15 cellular contexts compared by ENCODE assay signal in the genomic region with DNA sequence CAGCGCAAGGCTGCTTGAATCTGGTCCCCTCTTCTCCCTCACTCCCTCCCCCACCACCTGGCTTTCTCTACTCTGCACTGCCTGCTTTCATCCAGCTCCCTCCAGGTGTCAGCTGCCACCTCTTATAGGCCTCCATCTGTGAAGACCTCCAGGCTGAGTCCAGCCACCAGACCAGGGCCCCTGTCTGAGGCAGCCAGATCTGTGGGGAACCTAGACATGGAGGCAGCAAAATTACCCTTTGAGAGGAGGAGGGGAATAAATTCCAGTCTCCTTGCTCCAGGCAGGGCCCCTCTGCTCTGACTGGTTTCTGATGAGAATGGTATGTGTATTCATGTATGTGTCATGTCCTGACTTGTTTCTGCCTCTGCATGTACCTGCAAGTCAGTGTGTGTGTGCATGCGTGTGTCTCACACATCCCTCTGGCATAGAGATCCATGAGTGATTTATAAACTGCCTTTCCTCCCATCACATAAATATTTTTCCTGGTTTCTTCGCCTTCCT. TPM values are rescaled to one million over a fixed set of nuclear protein-coding genes. Genes with fewer than 3 reads are reported as not detected.
A peak's percentile ranks its signal among the peaks of the same experiment; 100 is the strongest.
DNase-seq lines count a peak whose midpoint lies in the region; ATAC-seq and TF ChIP-seq lines count a peak whose summit lies in the region.
"Had no signal": no experiment of that assay in that cellular context is flagged by ENCODE, and none has a peak within 500 bp of the region (broad histone marks: within the 10 kb centered on the region; RNA-seq: fewer than 3 reads in every experiment).

No MANE protein-coding gene starts in this region.

- no peaks in the 10 kb centered on the region for H3K27me3 ChIP-seq in RWPE2 (ENCODE audit: insufficient read depth, poor library complexity, severe bottlenecking)
- H3K27me3 ChIP-seq: gastrocnemius medialis had no signal

- no peak for TF ChIP-seq CTCF in RWPE2 (IDR thresholded peaks at IDR 0.05; ENCODE audit: poor library complexity, severe bottlenecking)

- no peak overlapping the region for H3K4me3 Mint-ChIP-seq in activated CD4-positive, alpha-beta T cell treated with anti-CD3 and anti-CD28 coated beads, Interleukin-2, amount 10 ng/mL, durations not matched to agents 7 days and 5 days
- no peak overlapping the region for H3K4me3 Mint-ChIP-seq in stimulated activated effector memory CD8-positive, alpha-beta T cell treated with anti-CD3 and anti-CD28 coated beads, Interleukin-12 subunit alpha, Interleukin-12 subunit beta, amount 100 ng/mL, for 72 hours
- no peak overlapping the region for H3K4me3 Mint-ChIP-seq in activated T-helper 2 cell treated with anti-CD3 and anti-CD28 coated beads, Interferon-gamma antibody, Interleukin-2, Interleukin-4, amounts not matched to agents 10 μg/mL and 5 μg/mL and 100 μg/mL, durations not matched to agents 14 hours and 24 hours and 36 hours (ENCODE audit: low read depth)
- H3K4me3 Mint-ChIP-seq: activated CD4-positive, alpha-beta T cell treated with anti-CD3 and anti-CD28 coated beads, Interleukin-2, amount 10 ng/mL, durations not matched to agents 24 days and 14 days; B cell; stimulated activated naive CD8-positive, alpha-beta T cell treated with anti-CD3 and anti-CD28 coated beads, Interleukin-15, Interleukin-2, amounts not matched to agents 100 ng/mL and 50 ng/mL, for 24 hours had no signal

- peaks cover 65% of the 10 kb centered on the region for H3K4me1 ChIP-seq in RWPE2 (ENCODE audit: insufficient read depth, poor library complexity, severe bottlenecking)

- peaks cover 6% of the 10 kb centered on the region; the same call in 1 of the 2 replicates for H3K36me3 ChIP-seq in RWPE2 (ENCODE audit: low read depth)
- H3K36me3 ChIP-seq: gastrocnemius medialis had no signal

- H3K4me1 Mint-ChIP-seq in activated CD4-positive, alpha-beta T cell treated with anti-CD3 and anti-CD28 coated beads, Interleukin-2, amount 10 ng/mL, durations not matched to agents 7 days and 5 days, result peaks cover 22% of the 10 kb centered on the region
- peaks cover 69% of the 10 kb centered on the region for H3K4me1 Mint-ChIP-seq in stimulated activated effector memory CD8-positive, alpha-beta T cell treated with anti-CD3 and anti-CD28 coated beads, Interleukin-12 subunit alpha, Interleukin-12 subunit beta, amount 100 ng/mL, for 72 hours
- peaks cover 15% of the 10 kb centered on the region for H3K4me1 Mint-ChIP-seq in activated T-helper 2 cell treated with anti-CD3 and anti-CD28 coated beads, Interferon-gamma antibody, Interleukin-2, Interleukin-4, amounts not matched to agents 10 μg/mL and 5 μg/mL and 100 μg/mL, durations not matched to agents 14 hours and 24 hours and 36 hours (ENCODE audit: low read depth)

- H3K9me3 ChIP-seq in RWPE2 (ENCODE audit: severe bottlenecking), result no peaks in the 10 kb centered on the region
- H3K9me3 ChIP-seq: gastrocnemius medialis, mucosa of descending colon had no signal

- H3K27me3 Mint-ChIP-seq in activated CD4-positive, alpha-beta T cell treated with anti-CD3 and anti-CD28 coated beads, Interleukin-2, amount 10 ng/mL, durations not matched to agents 7 days and 5 days, result no peaks in the 10 kb centered on the region
- no peaks in the 10 kb centered on the region for H3K27me3 Mint-ChIP-seq in activated T-helper 2 cell treated with anti-CD3 and anti-CD28 coated beads, Interferon-gamma antibody, Interleukin-2, Interleukin-4, amounts not matched to agents 10 μg/mL and 5 μg/mL and 100 μg/mL, durations not matched to agents 14 hours and 24 hours and 36 hours (ENCODE audit: low read depth)
- H3K27me3 Mint-ChIP-seq: activated CD4-positive, alpha-beta T cell treated with anti-CD3 and anti-CD28 coated beads, Interleukin-2, amount 10 ng/mL, durations not matched to agents 24 days and 14 days; B cell had no signal

- H3K27ac ChIP-seq in RWPE2 (ENCODE audit: poor library complexity, severe bottlenecking) (peak overlapping the region; percentile 95), substantia nigra (ENCODE audit: low read depth, low read length, poor library complexity, severe bottlenecking) (peak overlapping the region; percentile 17)
- H3K27ac ChIP-seq: gastrocnemius medialis had no signal

- peaks cover 6% of the 10 kb centered on the region for H3K9me3 Mint-ChIP-seq in activated CD4-positive, alpha-beta T cell treated with anti-CD3 and anti-CD28 coated beads, Interleukin-2, amount 10 ng/mL, durations not matched to agents 7 days and 5 days
- peaks cover 5% of the 10 kb centered on the region for H3K9me3 Mint-ChIP-seq in stimulated activated effector memory CD8-positive, alpha-beta T cell treated with anti-CD3 and anti-CD28 coated beads, Interleukin-12 subunit alpha, Interleukin-12 subunit beta, amount 100 ng/mL, for 72 hours
- H3K9me3 Mint-ChIP-seq in activated T-helper 2 cell treated with anti-CD3 and anti-CD28 coated beads, Interferon-gamma antibody, Interleukin-2, Interleukin-4, amounts not matched to agents 10 μg/mL and 5 μg/mL and 100 μg/mL, durations not matched to agents 14 hours and 24 hours and 36 hours, result peaks cover 7% of the 10 kb centered on the region
- H3K9me3 Mint-ChIP-seq: activated CD4-positive, alpha-beta T cell treated with anti-CD3 and anti-CD28 coated beads, Interleukin-2, amount 10 ng/mL, durations not matched to agents 24 days and 14 days had no signal

- CTCF ChIA-PET in activated CD4-positive, alpha-beta T cell treated with anti-CD3 and anti-CD28 coated beads, Interleukin-2, amount 10 ng/mL, durations not matched to agents 7 days and 5 days (lab: Charles Lee), result no interaction called here

- DNase-seq in activated CD4-positive, alpha-beta T cell treated with anti-CD3 and anti-CD28 coated beads, Interleukin-2, amount 10 ng/mL, durations not matched to agents 7 days and 5 days, result no peak
- no peak for DNase-seq in activated CD4-positive, alpha-beta T cell treated with anti-CD3 and anti-CD28 coated beads, Interleukin-2, amount 50 U/mL, for 1 hour
- peak; percentile 93 for DNase-seq in RWPE2 (ENCODE audit: low spot score)
- DNase-seq in glomerular visceral epithelial cell (ENCODE audit: extremely low spot score), result peak; percentile 36
- DNase-seq in substantia nigra (lab: John Stamatoyannopoulos, UW), result peak in 2 of 49 donors; percentile 34
- DNase-seq in stimulated activated effector memory CD8-positive, alpha-beta T cell treated with anti-CD3 and anti-CD28 coated beads, Interleukin-12 subunit alpha, Interleukin-12 subunit beta, amount 100 ng/mL, for 72 hours (ENCODE audit: low spot score in 2 of 2), result no peak
- DNase-seq in activated T-helper 2 cell treated with anti-CD3 and anti-CD28 coated beads, Interferon-gamma antibody, Interleukin-2, Interleukin-4, amounts not matched to agents 10 μg/mL and 5 μg/mL and 100 μg/mL, durations not matched to agents 14 hours and 24 hours and 36 hours (ENCODE audit: low spot score), result no peak
- DNase-seq: activated CD4-positive, alpha-beta T cell treated with anti-CD3 and anti-CD28 coated beads, Interleukin-2, amount 10 ng/mL, durations not matched to agents 24 days and 14 days; gastrocnemius medialis; MM.1S; mucosa of descending colon; RPMI8226 had no signal

- H3K36me3 Mint-ChIP-seq in activated CD4-positive, alpha-beta T cell treated with anti-CD3 and anti-CD28 coated beads, Interleukin-2, amount 10 ng/mL, durations not matched to agents 7 days and 5 days (ENCODE audit: low read depth), result peaks cover 39% of the 10 kb centered on the region
- H3K36me3 Mint-ChIP-seq in stimulated activated effector memory CD8-positive, alpha-beta T cell treated with anti-CD3 and anti-CD28 coated beads, Interleukin-12 subunit alpha, Interleukin-12 subunit beta, amount 100 ng/mL, for 72 hours, result peaks cover 39% of the 10 kb centered on the region
- H3K36me3 Mint-ChIP-seq in activated T-helper 2 cell treated with anti-CD3 and anti-CD28 coated beads, Interferon-gamma antibody, Interleukin-2, Interleukin-4, amounts not matched to agents 10 μg/mL and 5 μg/mL and 100 μg/mL, durations not matched to agents 14 hours and 24 hours and 36 hours (ENCODE audit: low read depth), result peaks cover 28% of the 10 kb centered on the region

- H3K4me3 ChIP-seq in RWPE2 (ENCODE audit: severe bottlenecking), result no peak overlapping the region
- H3K4me3 ChIP-seq: gastrocnemius medialis, mucosa of descending colon had no signal

- peak overlapping the region; percentile 36 for H3K27ac Mint-ChIP-seq in activated CD4-positive, alpha-beta T cell treated with anti-CD3 and anti-CD28 coated beads, Interleukin-2, amount 10 ng/mL, durations not matched to agents 7 days and 5 days
- no peak overlapping the region for H3K27ac Mint-ChIP-seq in stimulated activated effector memory CD8-positive, alpha-beta T cell treated with anti-CD3 and anti-CD28 coated beads, Interleukin-12 subunit alpha, Interleukin-12 subunit beta, amount 100 ng/mL, for 72 hours
- no peak overlapping the region for H3K27ac Mint-ChIP-seq in activated T-helper 2 cell treated with anti-CD3 and anti-CD28 coated beads, Interferon-gamma antibody, Interleukin-2, Interleukin-4, amounts not matched to agents 10 μg/mL and 5 μg/mL and 100 μg/mL, durations not matched to agents 14 hours and 24 hours and 36 hours
- H3K27ac Mint-ChIP-seq: activated CD4-positive, alpha-beta T cell treated with anti-CD3 and anti-CD28 coated beads, Interleukin-2, amount 10 ng/mL, durations not matched to agents 24 days and 14 days; B cell; stimulated activated naive CD8-positive, alpha-beta T cell treated with anti-CD3 and anti-CD28 coated beads, Interleukin-15, Interleukin-2, amounts not matched to agents 100 ng/mL and 50 ng/mL, for 24 hours had no signal

- POLR2A ChIA-PET in activated CD4-positive, alpha-beta T cell treated with anti-CD3 and anti-CD28 coated beads, Interleukin-2, amount 10 ng/mL, durations not matched to agents 7 days and 5 days (lab: Charles Lee), result no interaction called here

- intact Hi-C loops in activated T-helper 2 cell treated with anti-CD3 and anti-CD28 coated beads, Interferon-gamma antibody, Interleukin-2, Interleukin-4, amounts not matched to agents 10 μg/mL and 5 μg/mL and 100 μg/mL, durations not matched to agents 14 hours and 24 hours and 36 hours (cut with micrococcal nuclease), result no loop called here

- ATAC-seq in RWPE2 (ENCODE audit: low read depth) (peak; percentile 57), GM18873 (IDR thresholded peaks at IDR 0.05; ENCODE audit: low FRiP score, unreplicated experiment) (no peak)
- no peak for ATAC-seq in stimulated activated effector memory CD8-positive, alpha-beta T cell treated with anti-CD3 and anti-CD28 coated beads, Interleukin-12 subunit alpha, Interleukin-12 subunit beta, amount 100 ng/mL, for 72 hours
- ATAC-seq: gastrocnemius medialis, mucosa of descending colon had no signal

RNA-seq across cellular contexts. Expression of a gene that starts 21.1 kb away (rescaled TPM):
- total RNA-seq in activated CD4-positive, alpha-beta T cell treated with anti-CD3 and anti-CD28 coated beads, Interleukin-2, amount 10 ng/mL, durations not matched to agents 7 days and 5 days, result 100 to 1,000 TPM; 112 to 133 TPM
- total RNA-seq in activated T-helper 2 cell treated with anti-CD3 and anti-CD28 coated beads, Interferon-gamma antibody, Interleukin-2, Interleukin-4, amounts not matched to agents 10 μg/mL and 5 μg/mL and 100 μg/mL, durations not matched to agents 14 hours and 24 hours and 36 hours, result 60.9 and 69.7 TPM in 2 replicates

RNA-seq across cellular contexts. Expression of a gene that starts 45.1 kb away (rescaled TPM):
- total RNA-seq in activated CD4-positive, alpha-beta T cell treated with anti-CD3 and anti-CD28 coated beads, Interleukin-2, amount 10 ng/mL, durations not matched to agents 7 days and 5 days, result under 1 TPM; 0.77 to 0.92 TPM
- 0.76 and 1.3 TPM in 2 replicates for total RNA-seq in activated T-helper 2 cell treated with anti-CD3 and anti-CD28 coated beads, Interferon-gamma antibody, Interleukin-2, Interleukin-4, amounts not matched to agents 10 μg/mL and 5 μg/mL and 100 μg/mL, durations not matched to agents 14 hours and 24 hours and 36 hours

RNA-seq across cellular contexts. Expression of a gene that starts 47.3 kb away (rescaled TPM):
- total RNA-seq in activated CD4-positive, alpha-beta T cell treated with anti-CD3 and anti-CD28 coated beads, Interleukin-2, amount 10 ng/mL, durations not matched to agents 7 days and 5 days, result 10 to 100 TPM; 16.6 to 17.3 TPM
- total RNA-seq in activated T-helper 2 cell treated with anti-CD3 and anti-CD28 coated beads, Interferon-gamma antibody, Interleukin-2, Interleukin-4, amounts not matched to agents 10 μg/mL and 5 μg/mL and 100 μg/mL, durations not matched to agents 14 hours and 24 hours and 36 hours, result 22.3 and 26.6 TPM in 2 replicates

RNA-seq across cellular contexts. Expression of a gene that starts 48.7 kb away (rescaled TPM):
- total RNA-seq in activated CD4-positive, alpha-beta T cell treated with anti-CD3 and anti-CD28 coated beads, Interleukin-2, amount 10 ng/mL, durations not matched to agents 7 days and 5 days, result under 1 TPM; 0.25 to 0.42 TPM
- 0.32 and 0.44 TPM in 2 replicates for total RNA-seq in activated T-helper 2 cell treated with anti-CD3 and anti-CD28 coated beads, Interferon-gamma antibody, Interleukin-2, Interleukin-4, amounts not matched to agents 10 μg/mL and 5 μg/mL and 100 μg/mL, durations not matched to agents 14 hours and 24 hours and 36 hours

Comparison
In these comparisons a context has a peak if more than half of its experiments do, and no peak if none do; other contexts are left out.
1. DNase-seq: peak in RWPE2 (single experiment) and glomerular visceral epithelial cell (single experiment); none in activated CD4-positive, alpha-beta T cell treated with anti-CD3 and anti-CD28 coated beads, Interleukin-2, amount 10 ng/mL, durations not matched to agents 7 days and 5 days (single experiment), activated CD4-positive, alpha-beta T cell treated with anti-CD3 and anti-CD28 coated beads, Interleukin-2, amount 50 U/mL, for 1 hour (single experiment), stimulated activated effector memory CD8-positive, alpha-beta T cell treated with anti-CD3 and anti-CD28 coated beads, Interleukin-12 subunit alpha, Interleukin-12 subunit beta, amount 100 ng/mL, for 72 hours (0 of 2) and activated T-helper 2 cell treated with anti-CD3 and anti-CD28 coated beads, Interferon-gamma antibody, Interleukin-2, Interleukin-4, amounts not matched to agents 10 μg/mL and 5 μg/mL and 100 μg/mL, durations not matched to agents 14 hours and 24 hours and 36 hours (single experiment).